8 cellular contexts compared by ENCODE assay signal in genomic region chr6:24402697-24403500, GRCh38. TPM values are rescaled to one million over a fixed set of nuclear protein-coding genes. Genes with fewer than 3 reads are reported as not detected.
A peak's percentile ranks its signal among the peaks of the same experiment; 100 is the strongest.
DNase-seq lines count a peak whose midpoint lies in the region; ATAC-seq and TF ChIP-seq lines count a peak whose summit lies in the region.

MRS2 (plus strand) TSS chr6:24402936; CDS start chr6:24403047, 111 bp downstream.

- H3K4me3 ChIP-seq in ACC112 (ENCODE audit: low read depth, low read length) (peak within 1 kb of the TSS; percentile 99), WERI-Rb-1 (ENCODE audit: low read depth, low read length) (peak within 1 kb of the TSS; percentile 67), breast epithelium (peak within 1 kb of the TSS; percentile 80 to 95 (median 81)), iPS-18c (ENCODE audit: insufficient read depth, low read depth, low read length) (peak within 1 kb of the TSS; percentile 92), skin epidermis (peak within 1 kb of the TSS; percentile 58 to 99 (median 79))

- ATAC-seq in GM18861 (IDR thresholded peaks at IDR 0.05; ENCODE audit: unreplicated experiment) (peak; percentile 93), HG03095 (IDR thresholded peaks at IDR 0.05; ENCODE audit: unreplicated experiment) (peak; percentile 94)

- H3K4me1 ChIP-seq in ACC112 (ENCODE audit: control insufficient read depth, insufficient read depth, low read length, unreplicated experiment) (peaks cover 9% of the 10 kb centered on the region), breast epithelium (no peaks in the 10 kb centered on the region)

- H3K27me3 ChIP-seq in ACC112 (ENCODE audit: insufficient read depth, low read length) (peaks cover 7% of the 10 kb centered on the region; the same call in 1 of the 2 replicates), WERI-Rb-1 (ENCODE audit: insufficient read depth, low read depth, severe bottlenecking) (no peaks in the 10 kb centered on the region), breast epithelium (no peaks in the 10 kb centered on the region)

- peaks cover 30% of the 10 kb centered on the region for H3K79me2 ChIP-seq in ACC112 (ENCODE audit: control insufficient read depth, insufficient read depth, low read length, unreplicated experiment)

- H3K9me3 ChIP-seq in WERI-Rb-1 (ENCODE audit: severe bottlenecking) (no peaks in the 10 kb centered on the region), breast epithelium (no peaks in the 10 kb centered on the region), iPS-18c (ENCODE audit: control insufficient read depth, insufficient read depth, low read length) (no peaks in the 10 kb centered on the region)

- H2AFZ ChIP-seq in ACC112 (ENCODE audit: low read length, unreplicated experiment): peak within 1 kb of the TSS; percentile 100

- intact Hi-C loops in breast epithelium (cut with DNase I; ENCODE audit: low total_unique reads): no loop called here

- TF ChIP-seq POLR2A in breast epithelium (IDR thresholded peaks at IDR 0.05): peak; percentile 45

- H3K27ac ChIP-seq in ACC112 (ENCODE audit: low read depth, low read length) (no peak within 1 kb of the TSS), WERI-Rb-1 (peak within 1 kb of the TSS; percentile 86), breast epithelium (peak within 1 kb of the TSS; percentile 57 to 64), skin epidermis (peak within 1 kb of the TSS in 20 of 21 experiments; percentile 48 to 90 (median 80))

- no peak for TF ChIP-seq CTCF in WERI-Rb-1 (IDR thresholded peaks at IDR 0.05; ENCODE audit: low read depth, low read length)
- TF ChIP-seq CTCF in breast epithelium (IDR thresholded peaks at IDR 0.05): no peak

- DNase-seq in NCI-H2171 (lab: John Stamatoyannopoulos, UW): peak; percentile 72
- peak; percentile 97 for DNase-seq in WERI-Rb-1
- peak; percentile 88 for DNase-seq in breast epithelium (ENCODE audit: low spot score in 2 of 2)

- H3K36me3 ChIP-seq in ACC112 (ENCODE audit: insufficient read depth, low read length) (peaks cover 4% of the 10 kb centered on the region; the same call in 1 of the 2 replicates), WERI-Rb-1 (peaks cover 42% of the 10 kb centered on the region), breast epithelium (no peaks in the 10 kb centered on the region)

RNA-seq across cellular contexts. Expression of gene MRS2, which starts in this region (rescaled TPM):
- 10 to 100 TPM; 20.3 to 34.0 (median 26.7) TPM for total RNA-seq in breast epithelium
